8 cellular contexts compared by ENCODE assay signal in genomic region chr3:52277972-52278509, GRCh38. TPM values are rescaled to one million over a fixed set of nuclear protein-coding genes. Genes with fewer than 3 reads are reported as not detected.
A peak's percentile ranks its signal among the peaks of the same experiment; 100 is the strongest.
DNase-seq lines count a peak whose midpoint lies in the region; ATAC-seq, FAIRE-seq and TF ChIP-seq lines count a peak whose summit lies in the region.

No MANE protein-coding gene starts in this region.

- peak; percentile 67 for DNase-seq in NK-92 treated with Interleukin-12 subunit alpha and Interleukin-12 subunit beta, amount 100 ng/mL, for 24 hours (lab: John Stamatoyannopoulos, UW)
- DNase-seq in NK-92 (lab: John Stamatoyannopoulos, UW; ENCODE audit: unreplicated experiment) (no peak), MV-4-11 (lab: John Stamatoyannopoulos, UW) (peak; percentile 21), activated T-helper 1 cell treated with Interleukin-2 at 50 U/mL for 16 hours (ENCODE audit: low read depth) (peak; percentile 57), globus pallidus (ENCODE audit: low spot score) (peak; percentile 64), pancreas (peak in 2 of 6 donors; percentile 68 to 85), NCI-H1436 (lab: John Stamatoyannopoulos, UW) (no peak)

- WGBS in pancreas, 2 donors, result 0 to 1% methylated on average over 45 to 54 of the region's 54 CpGs

- no peaks in the 10 kb centered on the region for H3K36me3 ChIP-seq in pancreas

- peak overlapping the region; percentile 87 to 97 (median 92) for H3K27ac ChIP-seq in pancreas

- peak; percentile 55 for ATAC-seq in HG02571 (IDR thresholded peaks at IDR 0.05; ENCODE audit: unreplicated experiment)
- ATAC-seq in pancreas, result peak; percentile 78 to 86 (median 82)

- no peaks in the 10 kb centered on the region for H3K27me3 ChIP-seq in pancreas

- H3K4me3 ChIP-seq in pancreas, result peak overlapping the region; percentile 84 to 90 (median 88)

- peak in 2 of 4 donors; percentile 7 to 17 for TF ChIP-seq CTCF in pancreas (IDR thresholded peaks at IDR 0.05)

- intact Hi-C loops in pancreas (cut with DNase I), result loop anchor here in 1 of 3 donors (10.0 kb wide), 1 partner anchor 53 kb away; the partner anchor contains the start of gene TLR9

- H3K9me3 ChIP-seq in pancreas, result no peaks in the 10 kb centered on the region

- peaks cover 7 to 36% (median 8%) of the 10 kb centered on the region in 3 donors for H3K4me1 ChIP-seq in pancreas

- FAIRE-seq in pancreas (lab: Jason Lieb, UNC), result no peak

RNA-seq across cellular contexts. Expression of gene WDR82, which starts 0.4 kb away (rescaled TPM):
- 10 to 100 TPM; 15.1 to 32.1 (median 19.6) TPM for total RNA-seq in pancreas
- polyA plus RNA-seq in pancreas, result 10 to 100 TPM in 1 of 2 donors, 1 to 10 TPM in 1; 9.0 to 18.5 TPM

RNA-seq across cellular contexts. Expression of gene GLYCTK, which starts 9.6 kb away (rescaled TPM):
- total RNA-seq in pancreas, result 10 to 100 TPM in 1 of 6 donors, 1 to 10 TPM in 5; 4.1 to 11.6 (median 6.8) TPM
- 10 to 100 TPM; 13.8 to 19.3 TPM for polyA plus RNA-seq in pancreas

RNA-seq across cellular contexts. Expression of gene PPM1M, which starts 32.5 kb away (rescaled TPM):
- total RNA-seq in pancreas, result 10 to 100 TPM in 1 of 6 donors, 1 to 10 TPM in 5; 4.0 to 15.2 (median 6.7) TPM
- polyA plus RNA-seq in pancreas, result 10 to 100 TPM in 1 of 2 donors, 1 to 10 TPM in 1; 9.2 to 11.8 TPM

RNA-seq across cellular contexts. Expression of gene DNAH1, which starts 38.1 kb away (rescaled TPM):
- total RNA-seq in pancreas, result 1 to 10 TPM; 2.9 to 5.1 (median 4.1) TPM
- polyA plus RNA-seq in pancreas, result 10 to 100 TPM in 1 of 2 donors, 1 to 10 TPM in 1; 8.1 to 11.4 TPM

RNA-seq across cellular contexts. Expression of gene TWF2, which starts 39.1 kb away (rescaled TPM):
- total RNA-seq in pancreas, result 10 to 100 TPM in 4 of 6 donors, 1 to 10 TPM in 2; 8.9 to 26.8 (median 11.3) TPM
- polyA plus RNA-seq in pancreas, result 10 to 100 TPM; 12.9 to 15.9 TPM

Comparison
In these comparisons a context has a peak if more than half of its experiments do, and no peak if none do; other contexts are left out.
1. DNase-seq: peak in NK-92 treated with Interleukin-12 subunit alpha and Interleukin-12 subunit beta, amount 100 ng/mL, for 24 hours (single experiment), MV-4-11 (single experiment), activated T-helper 1 cell treated with Interleukin-2 at 50 U/mL for 16 hours (single experiment) and globus pallidus (single experiment); none in NK-92 (single experiment) and NCI-H1436 (single experiment).